3 cellular contexts compared by ENCODE assay signal in the genomic region with DNA sequence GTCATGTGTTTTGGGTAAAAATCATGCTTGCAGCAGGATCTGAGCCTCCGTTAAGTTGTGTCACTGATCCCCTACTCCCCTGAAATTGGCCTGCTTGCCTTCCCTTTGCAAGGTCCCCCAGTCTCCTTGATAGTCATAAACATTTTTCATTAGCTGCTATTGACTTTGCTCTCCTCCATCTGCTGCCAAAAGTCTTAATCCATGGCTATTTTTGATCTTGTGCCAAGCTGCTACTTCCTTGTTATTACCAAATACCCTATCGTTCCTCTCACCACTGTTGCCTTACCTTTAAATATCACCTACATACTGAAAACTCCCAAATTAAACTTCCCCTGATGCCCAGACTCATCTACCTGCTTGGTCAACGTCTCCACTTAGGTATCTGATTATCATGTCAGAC.
TF ChIP-seq lines count a peak whose summit lies in the region.

No MANE protein-coding gene starts in this region.

TF ChIP-seq in HCT116, 20 proteins besides CTCF, POLR2A, EP300 and RAD21:
- TF ChIP-seq CEBPB (IDR thresholded peaks at IDR 0.05; ENCODE audit: low read depth) = peak; percentile 44; the same call in 1 of the 2 replicates
- TF ChIP-seq TCF7L2 (IDR thresholded peaks at IDR 0.05; ENCODE audit: borderline replicate concordance, extremely low read depth, insufficient read depth, insufficient read length) = peak; percentile 67
- peak; percentile 31; the same call in 1 of the 2 replicates for TF ChIP-seq CBX3 (IDR thresholded peaks at IDR 0.05; ENCODE audit: low read depth)
- TF ChIP-seq JUND (IDR thresholded peaks at IDR 0.05) = no peak
- TF ChIP-seq FOSL1 (IDR thresholded peaks at IDR 0.05; ENCODE audit: low read depth) = no peak
- no peak for TF ChIP-seq EZH2 (IDR thresholded peaks at IDR 0.05)
- TF ChIP-seq SP1 (IDR thresholded peaks at IDR 0.05; ENCODE audit: low read depth) = peak; percentile 52
- TF ChIP-seq YY1 (IDR thresholded peaks at IDR 0.05; ENCODE audit: extremely low read depth, insufficient replicate concordance, low read depth, low read length) = no peak
- TF ChIP-seq ZNF274 (IDR thresholded peaks at IDR 0.05; ENCODE audit: low read depth, low read length) = no peak
- TF ChIP-seq EZH2phosphoT487 (IDR thresholded peaks at IDR 0.05; ENCODE audit: borderline replicate concordance) = no peak
- TF ChIP-seq EGR1 (IDR thresholded peaks at IDR 0.05; ENCODE audit: low read depth) = no peak
- TF ChIP-seq ZFX (IDR thresholded peaks at IDR 0.05) = no peak
TF ChIP-seq in HCT116: peak in this region for 4.

TF ChIP-seq in H1, 55 proteins besides CTCF, POLR2A, EP300 and RAD21:
- TF ChIP-seq SIRT6 (IDR thresholded peaks at IDR 0.05; ENCODE audit: low read length) = no peak
- TF ChIP-seq ZNF274 (IDR thresholded peaks at IDR 0.05; ENCODE audit: borderline replicate concordance, extremely low read depth, low read length) = no peak
- no peak for TF ChIP-seq SP2 (IDR thresholded peaks at IDR 0.05; ENCODE audit: low read length)
- no peak for TF ChIP-seq HDAC6 (IDR thresholded peaks at IDR 0.05; ENCODE audit: low read depth, low read length)
- no peak for TF ChIP-seq MAFK (IDR thresholded peaks at IDR 0.05; ENCODE audit: low read depth, low read length)
- no peak for TF ChIP-seq EZH2 (IDR thresholded peaks at IDR 0.05; ENCODE audit: low read depth, low read length, severe bottlenecking)
- TF ChIP-seq, protein P1, sequence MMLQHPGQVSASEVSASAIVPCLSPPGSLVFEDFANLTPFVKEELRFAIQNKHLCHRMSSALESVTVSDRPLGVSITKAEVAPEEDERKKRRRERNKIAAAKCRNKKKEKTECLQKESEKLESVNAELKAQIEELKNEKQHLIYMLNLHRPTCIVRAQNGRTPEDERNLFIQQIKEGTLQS (IDR thresholded peaks at IDR 0.05; ENCODE audit: insufficient read depth, low read depth, low read length) = no peak
- no peak for TF ChIP-seq TEAD4 (IDR thresholded peaks at IDR 0.05; ENCODE audit: low read depth, low read length)
- no peak for TF ChIP-seq CTBP2 (IDR thresholded peaks at IDR 0.05; ENCODE audit: borderline replicate concordance, insufficient read depth, insufficient read length, low read length)

TF ChIP-seq in GM12891, 5 proteins besides CTCF, POLR2A, EP300 and RAD21:
- TF ChIP-seq SPI1 (IDR thresholded peaks at IDR 0.05; ENCODE audit: low read depth, low read length) (no peak), POU2F2 (IDR thresholded peaks at IDR 0.05; ENCODE audit: low read depth, low read length) (no peak), POLR2AphosphoS5 (IDR thresholded peaks at IDR 0.05; ENCODE audit: low read depth, low read length) (no peak), TAF1 (IDR thresholded peaks at IDR 0.05; ENCODE audit: low read depth, low read length) (no peak), PAX5 (IDR thresholded peaks at IDR 0.05; ENCODE audit: insufficient read depth, low read length, severe bottlenecking) (no peak)
